In the genomic region with DNA sequence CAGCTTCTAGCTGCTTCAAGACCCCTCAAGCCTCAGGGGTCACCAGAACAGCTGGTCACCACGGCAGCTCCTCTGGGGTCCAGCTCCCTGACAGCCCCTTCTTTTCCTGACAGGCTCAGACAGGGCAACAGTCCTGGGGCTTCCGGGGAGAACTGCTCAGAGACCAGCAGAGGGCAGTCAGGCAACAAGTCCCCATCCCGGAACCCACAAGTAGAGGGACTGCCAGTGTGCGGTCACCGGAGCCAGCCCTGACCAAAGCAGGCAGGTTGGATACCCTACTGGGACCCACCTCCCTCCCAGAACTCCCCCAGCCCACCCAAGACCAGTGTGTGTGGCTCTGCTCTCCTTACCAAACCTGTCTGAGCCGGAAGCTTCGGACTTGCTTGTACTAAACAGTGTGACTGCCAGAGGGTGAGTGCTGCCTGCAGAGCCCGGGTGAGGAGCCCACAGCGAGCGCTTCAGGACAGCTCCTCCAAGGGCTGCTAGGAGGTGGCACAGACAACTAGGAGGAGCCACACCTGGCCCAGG, we compare ENCODE assay signal across 8 cellular contexts. TPM values are rescaled to one million over a fixed set of nuclear protein-coding genes. Genes with fewer than 3 reads are reported as not detected.
DNase-seq lines count a peak whose midpoint lies in the region; ATAC-seq, FAIRE-seq and TF ChIP-seq lines count a peak whose summit lies in the region.

No MANE protein-coding gene starts in this region.

- H3K4me3 Mint-ChIP-seq in activated T-cell treated with anti-CD3 and anti-CD28 coated beads, Interleukin-2, amount 50 U/mL, for 4 hours: no peak overlapping the region
- no peak overlapping the region for H3K4me3 Mint-ChIP-seq in nephron
- peak overlapping the region in 1 of 2 donors; percentile 45 for H3K4me3 Mint-ChIP-seq in stimulated activated naive CD8-positive, alpha-beta T cell treated with anti-CD3 and anti-CD28 coated beads, Interleukin-15, amount 100 ng/mL, for 72 hours

- peak overlapping the region in 2 of 3 experiments; percentile 35 to 42 for H3K27ac Mint-ChIP-seq in nephron
- peak overlapping the region; percentile 40 to 89 for H3K27ac Mint-ChIP-seq in stimulated activated naive CD8-positive, alpha-beta T cell treated with anti-CD3 and anti-CD28 coated beads, Interleukin-15, amount 100 ng/mL, for 72 hours

- peak; percentile 70 to 72 (median 72) for TF ChIP-seq CTCF in nephron (IDR thresholded peaks at IDR 0.05; ENCODE audit: unreplicated experiment in 3 of 3)

- ATAC-seq in GM19372 (IDR thresholded peaks at IDR 0.05; ENCODE audit: low read depth, unreplicated experiment): peak; percentile 72
- peak; percentile 86 to 89 for ATAC-seq in activated T-cell treated with anti-CD3 and anti-CD28 coated beads, Interleukin-2, amount 50 U/mL, for 4 hours
- peak; percentile 81 for ATAC-seq in stimulated activated naive CD8-positive, alpha-beta T cell treated with anti-CD3 and anti-CD28 coated beads, Interleukin-15, amount 100 ng/mL, for 72 hours

- FAIRE-seq in RCC 7860 (lab: Jason Lieb, UNC): no peak

- no peaks in the 10 kb centered on the region for H3K4me1 Mint-ChIP-seq in activated T-cell treated with anti-CD3 and anti-CD28 coated beads, Interleukin-2, amount 50 U/mL, for 4 hours (ENCODE audit: low read depth)
- H3K4me1 Mint-ChIP-seq in nephron: no peaks in the 10 kb centered on the region
- peaks cover 16% of the 10 kb centered on the region for H3K4me1 Mint-ChIP-seq in stimulated activated naive CD8-positive, alpha-beta T cell treated with anti-CD3 and anti-CD28 coated beads, Interleukin-15, amount 100 ng/mL, for 72 hours

- H3K27me3 Mint-ChIP-seq in activated T-cell treated with anti-CD3 and anti-CD28 coated beads, Interleukin-2, amount 50 U/mL, for 4 hours (ENCODE audit: low read depth): no peaks in the 10 kb centered on the region
- peaks cover 9% of the 10 kb centered on the region for H3K27me3 Mint-ChIP-seq in nephron (ENCODE audit: low read depth)
- H3K27me3 Mint-ChIP-seq in stimulated activated naive CD8-positive, alpha-beta T cell treated with anti-CD3 and anti-CD28 coated beads, Interleukin-15, amount 100 ng/mL, for 72 hours: no peaks in the 10 kb centered on the region

- H3K36me3 Mint-ChIP-seq in activated T-cell treated with anti-CD3 and anti-CD28 coated beads, Interleukin-2, amount 50 U/mL, for 4 hours (ENCODE audit: insufficient read depth): no peaks in the 10 kb centered on the region
- H3K36me3 Mint-ChIP-seq in nephron (ENCODE audit: low read depth): no peaks in the 10 kb centered on the region

- H3K9me3 Mint-ChIP-seq in activated T-cell treated with anti-CD3 and anti-CD28 coated beads, Interleukin-2, amount 50 U/mL, for 4 hours: no peaks in the 10 kb centered on the region
- no peaks in the 10 kb centered on the region for H3K9me3 Mint-ChIP-seq in nephron
- no peaks in the 10 kb centered on the region for H3K9me3 Mint-ChIP-seq in stimulated activated naive CD8-positive, alpha-beta T cell treated with anti-CD3 and anti-CD28 coated beads, Interleukin-15, amount 100 ng/mL, for 72 hours

- DNase-seq in C1 segment of cervical spinal cord (lab: John Stamatoyannopoulos, UW) (peak in 13 of 14 donors; percentile 26 to 72 (median 46)), KG1 (lab: John Stamatoyannopoulos, UW) (peak; percentile 31), RCC 7860 (ENCODE audit: low spot score) (peak; percentile 67), fibroblast of gingiva (ENCODE audit: low read depth) (peak; percentile 76)
- peak; percentile 51 for DNase-seq in activated T-cell treated with anti-CD3 and anti-CD28 coated beads, Interleukin-2, amount 50 U/mL, for 4 hours
- peak; percentile 66 to 72 for DNase-seq in stimulated activated naive CD8-positive, alpha-beta T cell treated with anti-CD3 and anti-CD28 coated beads, Interleukin-15, amount 100 ng/mL, for 72 hours

RNA-seq across cellular contexts. Expression of gene YKT6, which starts 40.3 kb away (rescaled TPM):
- total RNA-seq in activated T-cell treated with anti-CD3 and anti-CD28 coated beads, Interleukin-2, amount 50 U/mL, for 4 hours: 100 to 1,000 TPM; 114 to 121 (median 115) TPM

RNA-seq across cellular contexts. Expression of gene GCK, which starts 51.8 kb away (rescaled TPM):
- total RNA-seq in activated T-cell treated with anti-CD3 and anti-CD28 coated beads, Interleukin-2, amount 50 U/mL, for 4 hours: 1 to 10 TPM; 1.3 to 4.3 (median 2.7) TPM

Comparison
In these comparisons a context has a peak if more than half of its experiments do, and no peak if none do; other contexts are left out.
1. Peak in every context shown above with its lines: DNase-seq and ATAC-seq.